9 cellular contexts compared by ENCODE assay signal in genomic region chr4:102598102-102598758, GRCh38.
A peak's percentile ranks its signal among the peaks of the same experiment; 100 is the strongest.
DNase-seq lines count a peak whose midpoint lies in the region; ATAC-seq, FAIRE-seq and TF ChIP-seq lines count a peak whose summit lies in the region.
"Had no signal": no experiment of that assay in that cellular context is flagged by ENCODE, and none has a peak within 500 bp of the region (broad histone marks: within the 10 kb centered on the region; RNA-seq: fewer than 3 reads in every experiment).

No MANE protein-coding gene starts in this region.

- SMC1A ChIA-PET in GM12878 (lab: Charles Lee; ENCODE audit: uncharacterized antibody, unreplicated experiment): interaction anchor here (0.7 to 3.4 kb wide), 9 partner anchors 10 to 172 kb away, joined by 3 to 9 read pairs (median 3); no protein-coding TSS in a partner anchor

- H3K9me3 Mint-ChIP-seq in activated CD4-positive, alpha-beta T cell treated with anti-CD3 and anti-CD28 coated beads, Interleukin-2, amount 10 ng/mL, durations not matched to agents 7 days and 5 days: peaks cover 6% of the 10 kb centered on the region
- no peaks in the 10 kb centered on the region for H3K9me3 Mint-ChIP-seq in stimulated activated memory B cell treated with anti-CD40 and anti-IgM and Interleukin-4, amounts not matched to agents 10 μg/mL and 1 μg/mL and 100 μg/mL, for 72 hours

- ATAC-seq in HG03064 (IDR thresholded peaks at IDR 0.05; ENCODE audit: low read depth, unreplicated experiment) (peak; percentile 88), GM12878 (peak; percentile 76)
- ATAC-seq in stimulated activated memory B cell treated with anti-CD40 and anti-IgM and Interleukin-4, amounts not matched to agents 10 μg/mL and 1 μg/mL and 100 μg/mL, for 72 hours: peak; percentile 84

- peaks cover 81% of the 10 kb centered on the region for H3K4me1 Mint-ChIP-seq in activated CD4-positive, alpha-beta T cell treated with anti-CD3 and anti-CD28 coated beads, Interleukin-2, amount 10 ng/mL, durations not matched to agents 7 days and 5 days
- H3K4me1 Mint-ChIP-seq in stimulated activated memory B cell treated with anti-CD40 and anti-IgM and Interleukin-4, amounts not matched to agents 10 μg/mL and 1 μg/mL and 100 μg/mL, for 72 hours: peaks cover 45% of the 10 kb centered on the region

- peaks cover 85% of the 10 kb centered on the region for H3K36me3 Mint-ChIP-seq in activated CD4-positive, alpha-beta T cell treated with anti-CD3 and anti-CD28 coated beads, Interleukin-2, amount 10 ng/mL, durations not matched to agents 7 days and 5 days (ENCODE audit: low read depth)
- peaks cover 81% of the 10 kb centered on the region for H3K36me3 Mint-ChIP-seq in stimulated activated memory B cell treated with anti-CD40 and anti-IgM and Interleukin-4, amounts not matched to agents 10 μg/mL and 1 μg/mL and 100 μg/mL, for 72 hours

- H3K4me1 ChIP-seq in GM12878 (ENCODE audit: control insufficient read depth, insufficient read depth, low read length): peaks cover 13% of the 10 kb centered on the region; the same call in 1 of the 2 replicates
- no peaks in the 10 kb centered on the region for H3K4me1 ChIP-seq in MM.1S (ENCODE audit: low read length)

- H3K4me3 Mint-ChIP-seq in activated CD4-positive, alpha-beta T cell treated with anti-CD3 and anti-CD28 coated beads, Interleukin-2, amount 10 ng/mL, durations not matched to agents 7 days and 5 days: peak overlapping the region; percentile 51
- H3K4me3 Mint-ChIP-seq in stimulated activated memory B cell treated with anti-CD40 and anti-IgM and Interleukin-4, amounts not matched to agents 10 μg/mL and 1 μg/mL and 100 μg/mL, for 72 hours: peak overlapping the region; percentile 50

- no peaks in the 10 kb centered on the region for H3K9me2 ChIP-seq in MM.1S (replicated peaks; ENCODE audit: insufficient read depth, low read length)

- H3K9ac ChIP-seq in GM12878 (ENCODE audit: control insufficient read depth, insufficient read depth, low read length) (no peak overlapping the region), MM.1S (ENCODE audit: low read length) (no peak overlapping the region)

- no peaks in the 10 kb centered on the region for H3K27me3 Mint-ChIP-seq in activated CD4-positive, alpha-beta T cell treated with anti-CD3 and anti-CD28 coated beads, Interleukin-2, amount 10 ng/mL, durations not matched to agents 7 days and 5 days
- no peaks in the 10 kb centered on the region for H3K27me3 Mint-ChIP-seq in stimulated activated memory B cell treated with anti-CD40 and anti-IgM and Interleukin-4, amounts not matched to agents 10 μg/mL and 1 μg/mL and 100 μg/mL, for 72 hours

- POLR2A ChIA-PET in activated CD4-positive, alpha-beta T cell treated with anti-CD3 and anti-CD28 coated beads, Interleukin-2, amount 10 ng/mL, durations not matched to agents 7 days and 5 days (lab: Charles Lee): interaction anchor here (0.6 kb wide), 1 partner anchor 254 kb away, joined by 3 read pairs; no protein-coding TSS in a partner anchor
- POLR2A ChIA-PET in GM12878 (lab: Charles Lee): interaction anchor here (0.8 kb wide), 1 partner anchor 11 kb away, joined by 3 read pairs; no protein-coding TSS in a partner anchor

- no TSS peak for BruUV-seq in GM12878 (replicated peaks; lab: Mats Ljungman, UMichigan)

- intact Hi-C loops in GM12878 (cut with micrococcal nuclease; ENCODE audit: unreplicated experiment): no loop called here

- no peak overlapping the region for H2AFZ ChIP-seq in GM12878 (ENCODE audit: control insufficient read depth, low read depth, low read length)
- H2AFZ ChIP-seq in MM.1S (ENCODE audit: low read length): no peak overlapping the region

- H3K79me2 ChIP-seq in GM12878 (ENCODE audit: control insufficient read depth, insufficient read depth, low read length) (no peaks in the 10 kb centered on the region), MM.1S (ENCODE audit: low read length) (no peaks in the 10 kb centered on the region)

- H3K27me3 ChIP-seq in GM12878 (replicated peaks in 1 of 2; ENCODE audit: control insufficient read depth in 2 of 2, insufficient read depth in 2 of 2, low read length in 1 of 2) (no peaks in the 10 kb centered on the region), MM.1S (replicated peaks; ENCODE audit: insufficient read depth, low read length) (no peaks in the 10 kb centered on the region)

- in situ Hi-C loops in GM12878 (cut with MboI): no loop called here

- CTCF ChIA-PET in activated CD4-positive, alpha-beta T cell treated with anti-CD3 and anti-CD28 coated beads, Interleukin-2, amount 10 ng/mL, durations not matched to agents 7 days and 5 days (lab: Charles Lee): interaction anchor here (0.6 to 1.3 kb wide), 4 partner anchors 11 to 152 kb away, joined by 3 read pairs; no protein-coding TSS in a partner anchor
- CTCF ChIA-PET in GM12878 (lab: Yijun Ruan, JAX): interaction anchor here (1.0 to 2.0 kb wide), 6 partner anchors 11 to 56 kb away, joined by 3 to 7 read pairs (median 4); no protein-coding TSS in a partner anchor

- no peak overlapping the region for H3K4me3 ChIP-seq in GM12878
- H3K4me3 ChIP-seq in MM.1S (ENCODE audit: low read length): no peak overlapping the region

- H3K27ac Mint-ChIP-seq in activated CD4-positive, alpha-beta T cell treated with anti-CD3 and anti-CD28 coated beads, Interleukin-2, amount 10 ng/mL, durations not matched to agents 7 days and 5 days: peak overlapping the region; percentile 94
- H3K27ac Mint-ChIP-seq in stimulated activated memory B cell treated with anti-CD40 and anti-IgM and Interleukin-4, amounts not matched to agents 10 μg/mL and 1 μg/mL and 100 μg/mL, for 72 hours: peak overlapping the region; percentile 94

- RAD21 ChIA-PET in GM12878 (lab: Charles Lee; ENCODE audit: unreplicated experiment): interaction anchor here (1.3 to 1.6 kb wide), 2 partner anchors 12 to 54 kb away, joined by 4 read pairs; no protein-coding TSS in a partner anchor

- H3K36me3 ChIP-seq in GM12878 (ENCODE audit: control insufficient read depth in 2 of 2, insufficient read depth in 2 of 2, low read length in 1 of 2) (peaks cover 7 to 35% of the 10 kb centered on the region in 2 experiments), MM.1S (replicated peaks; ENCODE audit: insufficient read depth, low read length) (peaks cover 17% of the 10 kb centered on the region)

- no peak for TF ChIP-seq EP300 in GM12878 (IDR thresholded peaks at IDR 0.05; ENCODE audit: borderline replicate concordance in 1 of 2, control insufficient read depth in 1 of 2, low read depth in 2 of 2, low read length in 2 of 2)

- peak; percentile 75 for DNase-seq in activated CD4-positive, alpha-beta T cell treated with anti-CD3 and anti-CD28 coated beads, Interleukin-2, amount 10 ng/mL, durations not matched to agents 7 days and 5 days
- DNase-seq in activated CD4-positive, alpha-beta T cell treated with anti-CD3 and anti-CD28 coated beads for 48 hours: no peak
- no peak for DNase-seq in GM12878 (ENCODE audit: low read depth, low spot score)
- DNase-seq in SK-N-DZ (ENCODE audit: low spot score): no peak
- DNase-seq in MM.1S: no peak
- no peak for DNase-seq in inferior parietal cortex (ENCODE audit: extremely low spot score)

- H3K4me2 ChIP-seq in GM12878 (ENCODE audit: control insufficient read depth, insufficient read depth) (no peak overlapping the region), MM.1S (ENCODE audit: low read depth, low read length) (no peak overlapping the region)

- no peak for TF ChIP-seq RAD21 in GM12878 (IDR thresholded peaks at IDR 0.05; ENCODE audit: insufficient read depth, low read depth, low read length)

- H3K9me3 ChIP-seq in GM12878 (replicated peaks; ENCODE audit: control insufficient read depth, insufficient read depth, low read length): no peaks in the 10 kb centered on the region
- H3K9me3 ChIP-seq in MM.1S (replicated peaks; ENCODE audit: insufficient read depth, low read length): no peaks in the 10 kb centered on the region

- FAIRE-seq in GM12878 (lab: Jason Lieb, UNC): peak; percentile 61
- FAIRE-seq: endometrium had no signal

- H4K20me1 ChIP-seq in GM12878 (ENCODE audit: control insufficient read depth, insufficient read depth) (no peaks in the 10 kb centered on the region), MM.1S (ENCODE audit: insufficient read depth, low read length) (no peaks in the 10 kb centered on the region)

- H3F3A ChIP-seq in MM.1S (ENCODE audit: insufficient read depth, low read length): no peaks in the 10 kb centered on the region

- H3K27ac ChIP-seq in GM12878 (ENCODE audit: control insufficient read depth, insufficient read depth) (peak overlapping the region; percentile 19), MM.1S (ENCODE audit: low read length) (no peak overlapping the region)

- WGBS in GM12878 (ENCODE audit: insufficient coverage, insufficient replicate concordance, low lambda C conversion rate, missing lambda C conversion rate): 4% methylated on average over 1 of the region's 1 CpG

- TF ChIP-seq CTCF in GM12878 (IDR thresholded peaks at IDR 0.05 in 2 of 3, conservative IDR thresholded peaks at IDR 0.05 in 1 of 3; ENCODE audit: control insufficient read depth in 2 of 3, extremely low read depth in 1 of 3, insufficient read depth in 1 of 3, low read depth in 3 of 3, low read length in 3 of 3): no peak
- no peak for TF ChIP-seq CTCF in MM.1S (IDR thresholded peaks at IDR 0.05; ENCODE audit: low read length)

- no peak for TF ChIP-seq POLR2A in GM12878 (IDR thresholded peaks at IDR 0.05; ENCODE audit: low read depth, low read length)

TF ChIP-seq in GM12878, 131 proteins besides CTCF, POLR2A, EP300 and RAD21 (continues in another document):
- no peak for TF ChIP-seq ZNF207 (IDR thresholded peaks at IDR 0.05; ENCODE audit: borderline replicate concordance)
- no peak for TF ChIP-seq MYB (IDR thresholded peaks at IDR 0.05; ENCODE audit: borderline replicate concordance, low read depth, low read length)
